Comparison of ENCODE assay signal across 21 cellular contexts in genomic region chr5:65163698-65164097, GRCh38.
DNase-seq lines count a peak whose midpoint lies in the region; ATAC-seq and TF ChIP-seq lines count a peak whose summit lies in the region.
"Had no signal": no experiment of that assay in that cellular context is flagged by ENCODE, and none has a peak within 500 bp of the region (broad histone marks: within the 10 kb centered on the region; RNA-seq: fewer than 3 reads in every experiment).

No MANE protein-coding gene starts in this region.

- H4K20me1 ChIP-seq in GM23248 (ENCODE audit: insufficient read depth), result no peaks in the 10 kb centered on the region

- intact Hi-C loops in CD14-positive monocyte (cut with micrococcal nuclease), result no loop called here

- H3K27ac Mint-ChIP-seq in CD14-positive monocyte, result no peak overlapping the region
- H3K27ac Mint-ChIP-seq: activated CD4-positive, alpha-beta memory T cell treated with anti-CD3 and anti-CD28 coated beads, Interleukin-2, amount 10 ng/mL, durations not matched to agents 7 days and 5 days; activated naive CD8-positive, alpha-beta T cell treated with anti-CD3 and anti-CD28 coated beads for 36 hours; stimulated activated naive CD8-positive, alpha-beta T cell treated with anti-CD3 and anti-CD28 coated beads, Interleukin-15, Interleukin-2, amounts not matched to agents 100 ng/mL and 50 ng/mL, for 24 hours had no signal

- TF ChIP-seq EP300 in gastroesophageal sphincter (IDR thresholded peaks at IDR 0.05), result no peak

- H3K4me2 ChIP-seq in GM23248 (ENCODE audit: unreplicated experiment), result no peak overlapping the region

- H3K27me3 Mint-ChIP-seq in CD14-positive monocyte (ENCODE audit: low read depth in 3 of 3), result peaks cover 0 to 6% (median 3%) of the 10 kb centered on the region in 3 donors
- H3K27me3 Mint-ChIP-seq: activated naive CD8-positive, alpha-beta T cell treated with anti-CD3 and anti-CD28 coated beads for 36 hours had no signal

- H3K9me3 ChIP-seq in GM23248 (ENCODE audit: low read depth) (no peaks in the 10 kb centered on the region), SJSA1 (replicated peaks) (no peaks in the 10 kb centered on the region), gastroesophageal sphincter (no peaks in the 10 kb centered on the region)
- H3K9me3 ChIP-seq: Peyer's patch, upper lobe of right lung had no signal

- DNase-seq in AG08395 (ENCODE audit: low spot score) (peak; percentile 53), GM23248 (peak; percentile 58), SJSA1 (ENCODE audit: low read depth in 1 of 2, low spot score in 2 of 2) (peak; percentile 42 to 52), foreskin fibroblast (peak; percentile 77 to 88), pons (ENCODE audit: low spot score) (no peak), CD14-positive monocyte (ENCODE audit: low spot score) (no peak)
- DNase-seq: activated CD4-positive, alpha-beta memory T cell treated with anti-CD3 and anti-CD28 coated beads, Interleukin-2, amount 10 ng/mL, durations not matched to agents 7 days and 5 days; activated naive CD8-positive, alpha-beta T cell treated with anti-CD3 and anti-CD28 coated beads for 36 hours; activated T-cell treated with anti-CD3 and anti-CD28 coated beads, Interleukin-2, amount 50 U/mL, for 48 hours; KG1; left cardiac atrium; midbrain; NCI-H1092 treated with DMSO at 0.1 percent for 48 hours; NCI-H748 treated with DMSO at 0.1 percent for 48 hours; Peyer's patch; T-helper 1 cell; upper lobe of right lung had no signal

- TF ChIP-seq CTCF in foreskin fibroblast (IDR thresholded peaks at IDR 0.05; ENCODE audit: low read depth, low read length), result no peak
- no peak for TF ChIP-seq CTCF in gastroesophageal sphincter (IDR thresholded peaks at IDR 0.05)
- no peak for TF ChIP-seq CTCF in CD14-positive monocyte (IDR thresholded peaks at IDR 0.05)

- no peak overlapping the region for H3K4me3 Mint-ChIP-seq in CD14-positive monocyte
- H3K4me3 Mint-ChIP-seq: activated CD4-positive, alpha-beta memory T cell treated with anti-CD3 and anti-CD28 coated beads, Interleukin-2, amount 10 ng/mL, durations not matched to agents 7 days and 5 days; activated naive CD8-positive, alpha-beta T cell treated with anti-CD3 and anti-CD28 coated beads for 36 hours; stimulated activated naive CD8-positive, alpha-beta T cell treated with anti-CD3 and anti-CD28 coated beads, Interleukin-15, Interleukin-2, amounts not matched to agents 100 ng/mL and 50 ng/mL, for 24 hours had no signal

- H3K36me3 Mint-ChIP-seq in CD14-positive monocyte, result no peaks in the 10 kb centered on the region

- peaks cover 28% of the 10 kb centered on the region for H3F3A ChIP-seq in GM23248 (ENCODE audit: insufficient read depth)

- H3K4me1 ChIP-seq in GM23248 (ENCODE audit: insufficient read depth) (peaks cover 25% of the 10 kb centered on the region), SJSA1 (replicated peaks) (0 out of 2 replicates have a peak, but pooled peaks cover 4% of the 10 kb centered on the region), gastroesophageal sphincter (no peaks in the 10 kb centered on the region)
- H3K4me1 ChIP-seq: Peyer's patch, upper lobe of right lung had no signal

- no peak for TF ChIP-seq POLR2A in gastroesophageal sphincter (IDR thresholded peaks at IDR 0.05)

- H3K4me3 ChIP-seq in GM23248 (no peak overlapping the region), SJSA1 (no peak overlapping the region), foreskin fibroblast (ENCODE audit: low read depth in 1 of 2, low read length in 2 of 2) (no peak overlapping the region), gastroesophageal sphincter (no peak overlapping the region)
- H3K4me3 ChIP-seq: cardiac muscle cell, Peyer's patch, upper lobe of right lung had no signal

- peaks cover 14% of the 10 kb centered on the region for H3K36me3 ChIP-seq in GM23248 (ENCODE audit: low read depth)
- H3K36me3 ChIP-seq in SJSA1, result no peaks in the 10 kb centered on the region
- H3K36me3 ChIP-seq in gastroesophageal sphincter, result no peaks in the 10 kb centered on the region
- H3K36me3 ChIP-seq: cardiac muscle cell, Peyer's patch, upper lobe of right lung had no signal

- H3K4me1 Mint-ChIP-seq in CD14-positive monocyte, result no peaks in the 10 kb centered on the region
- H3K4me1 Mint-ChIP-seq: activated naive CD8-positive, alpha-beta T cell treated with anti-CD3 and anti-CD28 coated beads for 36 hours had no signal

- H3K79me2 ChIP-seq in GM23248 (ENCODE audit: insufficient read depth), result peaks cover 5% of the 10 kb centered on the region; the same call in 1 of the 2 replicates

- peak overlapping the region; percentile 46 for H3K27ac ChIP-seq in GM23248
- no peak overlapping the region for H3K27ac ChIP-seq in SJSA1
- no peak overlapping the region for H3K27ac ChIP-seq in gastroesophageal sphincter
- H3K27ac ChIP-seq: cardiac muscle cell, Peyer's patch, upper lobe of right lung had no signal

- no peaks in the 10 kb centered on the region for H3K9me2 ChIP-seq in GM23248 (ENCODE audit: insufficient read depth)

- ATAC-seq in gastroesophageal sphincter (no peak), GM19035 (IDR thresholded peaks at IDR 0.05; ENCODE audit: unreplicated experiment) (no peak)
- ATAC-seq: left cardiac atrium, upper lobe of right lung had no signal

- H3K27me3 ChIP-seq in GM23248 (replicated peaks; ENCODE audit: insufficient read depth) (no peaks in the 10 kb centered on the region), SJSA1 (replicated peaks) (no peaks in the 10 kb centered on the region), gastroesophageal sphincter (no peaks in the 10 kb centered on the region)
- H3K27me3 ChIP-seq: cardiac muscle cell, Peyer's patch, upper lobe of right lung had no signal

- peaks cover 3 to 19% (median 11%) of the 10 kb centered on the region in 7 donors for H3K9me3 Mint-ChIP-seq in CD14-positive monocyte
- H3K9me3 Mint-ChIP-seq: activated CD4-positive, alpha-beta memory T cell treated with anti-CD3 and anti-CD28 coated beads, Interleukin-2, amount 10 ng/mL, durations not matched to agents 7 days and 5 days; activated naive CD8-positive, alpha-beta T cell treated with anti-CD3 and anti-CD28 coated beads for 36 hours; stimulated activated naive CD8-positive, alpha-beta T cell treated with anti-CD3 and anti-CD28 coated beads, Interleukin-15, Interleukin-2, amounts not matched to agents 100 ng/mL and 50 ng/mL, for 24 hours had no signal

- WGBS in GM23248 (ENCODE audit: low coverage in 1 of 2, low lambda C conversion rate in 2 of 2, missing lambda C conversion rate in 2 of 2), 2 experiments, result 84% methylated on average over 9 to 10 of the region's 10 CpGs
- WGBS in gastroesophageal sphincter (ENCODE audit: low coverage in 1 of 2), 2 donors, result 88 to 96% methylated on average over 4 to 10 of the region's 10 CpGs

- no peak overlapping the region for H3K9ac ChIP-seq in GM23248

- no peak overlapping the region for H2AFZ ChIP-seq in GM23248

- in situ Hi-C loops in GM23248 (cut with MboI), result no loop called here

Comparison
In these comparisons a context has a peak if more than half of its experiments do, and no peak if none do; other contexts are left out.
1. DNase-seq: peak in AG08395 (single experiment), GM23248 (single experiment), SJSA1 (2 of 2) and foreskin fibroblast (2 of 2); none in pons (single experiment) and CD14-positive monocyte (single experiment).